Comparison of ENCODE assay signal across 16 cellular contexts in the genomic region with DNA sequence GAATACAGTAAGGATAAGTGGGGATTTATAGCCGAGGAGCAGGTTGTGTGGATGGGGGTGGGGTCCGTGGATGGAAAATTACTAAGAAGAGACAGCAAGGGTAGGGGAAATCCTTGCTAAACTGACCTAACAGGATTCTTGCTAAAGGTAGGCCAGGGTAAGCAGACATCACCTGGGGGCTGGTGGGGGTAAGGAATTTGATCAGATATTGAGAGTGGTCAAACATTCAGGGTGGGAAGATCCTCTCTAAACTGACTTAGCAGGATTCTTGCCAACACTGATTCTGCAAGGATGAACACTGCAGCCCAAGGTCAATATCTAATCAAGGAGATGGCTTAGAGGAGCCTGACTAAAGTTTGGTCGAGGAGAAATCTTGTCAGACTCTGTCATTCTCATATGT. TPM values are rescaled to one million over a fixed set of nuclear protein-coding genes. Genes with fewer than 3 reads are reported as not detected.
DNase-seq lines count a peak whose midpoint lies in the region; ATAC-seq and TF ChIP-seq lines count a peak whose summit lies in the region.
"Had no signal": no experiment of that assay in that cellular context is flagged by ENCODE, and none has a peak within 500 bp of the region (broad histone marks: within the 10 kb centered on the region; RNA-seq: fewer than 3 reads in every experiment).

No MANE protein-coding gene starts in this region.

- H2BK12ac ChIP-seq in mesenchymal stem cell (ENCODE audit: low read length in 2 of 2): no peak overlapping the region

- no peak overlapping the region for H2AFZ ChIP-seq in mesenchymal stem cell (ENCODE audit: low read depth, low read length)

- peaks cover 7% of the 10 kb centered on the region for H3K79me1 ChIP-seq in mesenchymal stem cell (replicated peaks; ENCODE audit: low read length, poor library complexity, severe bottlenecking)

- H2AK5ac ChIP-seq in mesenchymal stem cell (ENCODE audit: low read length, severe bottlenecking): no peak overlapping the region

- no peak for ATAC-seq in T-helper 17 cell
- ATAC-seq: GM12878 had no signal

- no peak overlapping the region for H3K9ac ChIP-seq in mesenchymal stem cell (ENCODE audit: low read length)
- H3K9ac ChIP-seq: BLaER1 treated with 17β-estradiol and CSF1 and Interleukin-3, amounts not matched to agents 10 nM and 100 nM had no signal

- H3K23ac ChIP-seq in mesenchymal stem cell (ENCODE audit: low read length in 2 of 2): no peak overlapping the region

- peaks cover 23% of the 10 kb centered on the region for H3K4me1 ChIP-seq in CD4-positive, alpha-beta memory T cell (ENCODE audit: insufficient read depth, low read length)
- peaks cover 2% of the 10 kb centered on the region for H3K4me1 ChIP-seq in mesenchymal stem cell (ENCODE audit: control insufficient read depth, insufficient read depth, low read depth, low read length)

- H4K91ac ChIP-seq in mesenchymal stem cell (ENCODE audit: low read length): no peak overlapping the region

- no peak overlapping the region for H3K14ac ChIP-seq in mesenchymal stem cell (ENCODE audit: low read length in 2 of 2)

- H2BK5ac ChIP-seq in mesenchymal stem cell (ENCODE audit: low read depth, low read length, poor library complexity, severe bottlenecking): no peak overlapping the region

- no peaks in the 10 kb centered on the region for H3K27me3 ChIP-seq in CD4-positive, alpha-beta memory T cell (ENCODE audit: insufficient read depth, low read length)
- H3K27me3 ChIP-seq in mesenchymal stem cell (ENCODE audit: control insufficient read depth in 1 of 2, insufficient read depth in 1 of 2, low read length in 2 of 2): no peaks in the 10 kb centered on the region
- H3K27me3 ChIP-seq: BLaER1 treated with 17β-estradiol and CSF1 and Interleukin-3, amounts not matched to agents 10 nM and 100 nM had no signal

- H3K4me3 ChIP-seq in CD4-positive, alpha-beta memory T cell (ENCODE audit: low read length in 2 of 2): no peak overlapping the region
- H3K4me3 ChIP-seq in mesenchymal stem cell (ENCODE audit: insufficient read depth in 1 of 2, low read depth in 1 of 2, low read length in 2 of 2): no peak overlapping the region
- H3K4me3 ChIP-seq: BLaER1 treated with 17β-estradiol and CSF1 and Interleukin-3, amounts not matched to agents 10 nM and 100 nM; GM12878 had no signal

- no peaks in the 10 kb centered on the region for H3K9me3 ChIP-seq in CD4-positive, alpha-beta memory T cell (ENCODE audit: control insufficient read depth in 1 of 2, low read length in 2 of 2)
- H3K9me3 ChIP-seq in T-helper 17 cell (ENCODE audit: control insufficient read depth, low read length, poor library complexity, severe bottlenecking) (no peaks in the 10 kb centered on the region), mesenchymal stem cell (ENCODE audit: control insufficient read depth, low read length) (no peaks in the 10 kb centered on the region)

- H3K27ac ChIP-seq in CD4-positive, alpha-beta memory T cell (ENCODE audit: low read depth, low read length): no peak overlapping the region
- H3K27ac ChIP-seq in mesenchymal stem cell (ENCODE audit: low read length, poor library complexity, severe bottlenecking): no peak overlapping the region

- H2BK15ac ChIP-seq in mesenchymal stem cell (ENCODE audit: low read depth, poor library complexity, severe bottlenecking): no peak overlapping the region

- intact Hi-C loops in activated CD4-positive, alpha-beta T cell treated with anti-CD3 and anti-CD28 coated beads, Interleukin-2, amount 10 ng/mL, durations not matched to agents 24 days and 14 days (cut with micrococcal nuclease): no loop called here
- intact Hi-C loops in CD4-positive, alpha-beta memory T cell (cut with micrococcal nuclease): loop anchor here (5.0 kb wide), 1 partner anchor 253 kb away; the partner anchor contains the start of gene INSL6

- H3K4me3 Mint-ChIP-seq in activated CD4-positive, alpha-beta T cell treated with anti-CD3 and anti-CD28 coated beads, Interleukin-2, amount 10 ng/mL, durations not matched to agents 24 days and 14 days: no peak overlapping the region
- no peak overlapping the region for H3K4me3 Mint-ChIP-seq in CD4-positive, alpha-beta memory T cell
- no peak overlapping the region for H3K4me3 Mint-ChIP-seq in T-helper 17 cell
- H3K4me3 Mint-ChIP-seq in nephron: peak overlapping the region in 2 of 3 experiments; percentile 12 to 70

- CTCF ChIA-PET in CD4-positive, alpha-beta memory T cell (lab: Charles Lee; ENCODE audit: partially characterized antibody): interaction anchor here (1.2 to 8.9 kb wide), 6 partner anchors 9 to 253 kb away, joined by 3 to 107 read pairs (median 28); partner anchors contain the start of genes CD274 and INSL6

- TF ChIP-seq CTCF in nephron (IDR thresholded peaks at IDR 0.05; ENCODE audit: unreplicated experiment in 3 of 3): no peak

- H3K27ac Mint-ChIP-seq in activated CD4-positive, alpha-beta T cell treated with anti-CD3 and anti-CD28 coated beads, Interleukin-2, amount 10 ng/mL, durations not matched to agents 24 days and 14 days: peak overlapping the region; percentile 5
- peak overlapping the region in 5 of 7 donors; percentile 3 to 100 (median 78) for H3K27ac Mint-ChIP-seq in CD4-positive, alpha-beta memory T cell
- H3K27ac Mint-ChIP-seq in T-helper 17 cell (peak overlapping the region; percentile 84), nephron (no peak overlapping the region)

- H3K36me3 Mint-ChIP-seq in activated CD4-positive, alpha-beta T cell treated with anti-CD3 and anti-CD28 coated beads, Interleukin-2, amount 10 ng/mL, durations not matched to agents 24 days and 14 days (ENCODE audit: low read depth): peaks cover 19% of the 10 kb centered on the region
- peaks cover 1 to 21% of the 10 kb centered on the region in 2 donors for H3K36me3 Mint-ChIP-seq in CD4-positive, alpha-beta memory T cell
- H3K36me3 Mint-ChIP-seq in T-helper 17 cell (ENCODE audit: low read depth) (no peaks in the 10 kb centered on the region), nephron (ENCODE audit: low read depth) (peaks cover 21% of the 10 kb centered on the region)

- 83% methylated on average over 3 of the region's 3 CpGs for WGBS in mesenchymal stem cell

- H3K9me3 Mint-ChIP-seq in activated CD4-positive, alpha-beta T cell treated with anti-CD3 and anti-CD28 coated beads, Interleukin-2, amount 10 ng/mL, durations not matched to agents 24 days and 14 days: peaks cover under 1% of the 10 kb centered on the region
- no peaks in the 10 kb centered on the region for H3K9me3 Mint-ChIP-seq in CD4-positive, alpha-beta memory T cell
- peaks cover 9% of the 10 kb centered on the region for H3K9me3 Mint-ChIP-seq in nephron

- H3K36me3 ChIP-seq in CD4-positive, alpha-beta memory T cell (ENCODE audit: insufficient read depth, low read length): peaks cover 5% of the 10 kb centered on the region
- H3K36me3 ChIP-seq in mesenchymal stem cell (ENCODE audit: control insufficient read depth in 1 of 2, insufficient read depth in 2 of 2, low read depth in 1 of 2, low read length in 2 of 2): peaks cover 2 to 10% of the 10 kb centered on the region in 2 experiments

- H3K27me3 Mint-ChIP-seq in activated CD4-positive, alpha-beta T cell treated with anti-CD3 and anti-CD28 coated beads, Interleukin-2, amount 10 ng/mL, durations not matched to agents 24 days and 14 days: no peaks in the 10 kb centered on the region
- no peaks in the 10 kb centered on the region for H3K27me3 Mint-ChIP-seq in CD4-positive, alpha-beta memory T cell
- H3K27me3 Mint-ChIP-seq in T-helper 17 cell: no peaks in the 10 kb centered on the region
- peaks cover 10% of the 10 kb centered on the region for H3K27me3 Mint-ChIP-seq in nephron (ENCODE audit: low read depth)

- peaks cover 56% of the 10 kb centered on the region for H3K4me1 Mint-ChIP-seq in activated CD4-positive, alpha-beta T cell treated with anti-CD3 and anti-CD28 coated beads, Interleukin-2, amount 10 ng/mL, durations not matched to agents 24 days and 14 days
- H3K4me1 Mint-ChIP-seq in CD4-positive, alpha-beta memory T cell: peaks cover 22 to 49% (median 35%) of the 10 kb centered on the region in 4 donors
- H3K4me1 Mint-ChIP-seq in T-helper 17 cell (peaks cover 25% of the 10 kb centered on the region), nephron (peaks cover 18% of the 10 kb centered on the region)

- H3K4ac ChIP-seq in mesenchymal stem cell (ENCODE audit: low read depth in 1 of 2, low read length in 2 of 2): no peak overlapping the region

- POLR2A ChIA-PET in CD4-positive, alpha-beta memory T cell (lab: Charles Lee; ENCODE audit: partially characterized antibody): interaction anchor here (0.9 to 6.9 kb wide), 2 partner anchors 8 to 168 kb away, joined by 4 to 136 read pairs; partner anchors contain the start of gene CD274

- no peak overlapping the region for H2BK120ac ChIP-seq in mesenchymal stem cell (ENCODE audit: low read depth, low read length)

- H4K8ac ChIP-seq in mesenchymal stem cell (ENCODE audit: low read length): no peak overlapping the region

- no peak overlapping the region for H3K18ac ChIP-seq in mesenchymal stem cell (ENCODE audit: low read depth in 1 of 2, low read length in 2 of 2)

- no peak overlapping the region for H3K4me2 ChIP-seq in mesenchymal stem cell (ENCODE audit: low read length, poor library complexity, severe bottlenecking)

- DNase-seq in activated CD4-positive, alpha-beta T cell treated with anti-CD3 and anti-CD28 coated beads, Interleukin-2, amount 10 ng/mL, durations not matched to agents 24 days and 14 days: peak; percentile 51
- DNase-seq in activated CD4-positive, alpha-beta T cell treated with anti-CD3 and anti-CD28 coated beads for 1 hour: no peak
- no peak for DNase-seq in CD4-positive, alpha-beta memory T cell
- DNase-seq in T-helper 17 cell (no peak), mesenchymal stem cell (no peak), NCI-H1417 treated with DMSO at 0.1 percent for 48 hours (lab: John Stamatoyannopoulos, UW) (no peak), iPS-NIHi11 (ENCODE audit: low spot score) (no peak)
- DNase-seq: DND-41, GDM1, KG1, NCI-H1436 treated with DMSO at 0.1 percent for 48 hours, NCI-H2081, NCI-H510A had no signal

RNA-seq across cellular contexts. Expression of gene PLGRKT, which starts 2.7 kb away (rescaled TPM):
- total RNA-seq in activated CD4-positive, alpha-beta T cell treated with anti-CD3 and anti-CD28 coated beads, Interleukin-2, amount 10 ng/mL, durations not matched to agents 24 days and 14 days: 53.0 and 54.4 TPM in 2 replicates
- total RNA-seq in CD4-positive, alpha-beta memory T cell: 10 to 100 TPM; 20.0 to 21.7 TPM
- 100 to 1,000 TPM in 1 of 2 donors, 10 to 100 TPM in 1; 44.3 to 101 TPM for polyA plus RNA-seq in CD4-positive, alpha-beta memory T cell
- total RNA-seq in T-helper 17 cell: 10 to 100 TPM; 17.4 to 23.5 TPM
- polyA plus RNA-seq in mesenchymal stem cell (2013, experiment 1 of 2): 15.5 TPM
- 20.4 TPM for polyA plus RNA-seq in mesenchymal stem cell (2013, experiment 2 of 2)

RNA-seq across cellular contexts. Expression of gene CD274, which starts 9.9 kb away (rescaled TPM):
- 52.1 and 57.6 TPM in 2 replicates for total RNA-seq in activated CD4-positive, alpha-beta T cell treated with anti-CD3 and anti-CD28 coated beads, Interleukin-2, amount 10 ng/mL, durations not matched to agents 24 days and 14 days
- total RNA-seq in CD4-positive, alpha-beta memory T cell: 10 to 100 TPM; 16.2 to 23.0 TPM
- polyA plus RNA-seq in CD4-positive, alpha-beta memory T cell: 10 to 100 TPM in 1 of 2 donors, 1 to 10 TPM in 1; 7.9 to 10.7 TPM
- total RNA-seq in T-helper 17 cell: 1 to 10 TPM; 4.7 to 6.7 TPM
- 3.9 TPM for polyA plus RNA-seq in mesenchymal stem cell (2013, experiment 1 of 2)
- 3.9 TPM for polyA plus RNA-seq in mesenchymal stem cell (2013, experiment 2 of 2)

Comparison
In these comparisons a context has a peak if more than half of its experiments do, and no peak if none do; other contexts are left out.
1. H3K27ac Mint-ChIP-seq: peak in activated CD4-positive, alpha-beta T cell treated with anti-CD3 and anti-CD28 coated beads, Interleukin-2, amount 10 ng/mL, durations not matched to agents 24 days and 14 days (single experiment), CD4-positive, alpha-beta memory T cell (5 of 7) and T-helper 17 cell (single experiment); none in nephron (0 of 3).
2. H3K4me3 Mint-ChIP-seq: peak in nephron (2 of 3); none in activated CD4-positive, alpha-beta T cell treated with anti-CD3 and anti-CD28 coated beads, Interleukin-2, amount 10 ng/mL, durations not matched to agents 24 days and 14 days (single experiment), CD4-positive, alpha-beta memory T cell (0 of 8) and T-helper 17 cell (single experiment).